1 cellular context compared by ENCODE assay signal in genomic region chr6:32195902-32196681, GRCh38.
TF ChIP-seq lines count a peak whose summit lies in the region.

No MANE protein-coding gene starts in this region.

TF ChIP-seq in GM23338, 12 proteins besides CTCF, POLR2A, EP300 and RAD21 (continued from another document):
- TF ChIP-seq ZNF462 (CRISPR knock-in tag; IDR thresholded peaks at IDR 0.05) (no peak), ETS1 (IDR thresholded peaks at IDR 0.05) (0 out of 2 replicates have a peak, but pooled peaks have one; percentile 45), JUNB (IDR thresholded peaks at IDR 0.05; ENCODE audit: unreplicated experiment) (no peak), CREB1 (CRISPR knock-in tag; IDR thresholded peaks at IDR 0.05; ENCODE audit: low read depth) (peak; percentile 98)
